8 cellular contexts compared by ENCODE assay signal in the genomic region with DNA sequence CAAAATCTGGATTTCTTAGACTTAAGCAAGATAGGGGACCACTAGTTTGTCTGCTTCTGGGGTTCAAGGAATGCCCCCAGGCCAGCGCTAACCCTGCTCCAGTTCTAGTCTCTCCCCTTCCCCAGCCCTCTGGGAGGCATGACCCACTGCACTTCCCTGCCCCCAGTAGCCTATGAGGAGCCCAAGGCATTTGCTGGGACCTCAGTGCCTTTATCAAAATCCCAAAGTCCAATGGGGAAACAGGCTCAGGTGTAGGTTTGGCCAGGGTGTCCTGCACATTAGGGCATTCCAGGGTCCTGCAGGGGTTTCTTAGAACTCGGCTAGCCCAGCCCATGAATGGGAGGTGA. TPM values are rescaled to one million over a fixed set of nuclear protein-coding genes. Genes with fewer than 3 reads are reported as not detected.
DNase-seq lines count a peak whose midpoint lies in the region; ATAC-seq and TF ChIP-seq lines count a peak whose summit lies in the region.

No MANE protein-coding gene starts in this region.

- peak overlapping the region; percentile 38 for H3K18ac ChIP-seq in neuronal stem cell (ENCODE audit: low read length)

- CTCF ChIA-PET in PC-3 (lab: Charles Lee): no interaction called here

- H2BK5ac ChIP-seq in neuronal stem cell (ENCODE audit: low read length): no peak overlapping the region

- H2BK12ac ChIP-seq in neuronal stem cell (ENCODE audit: low read length): no peak overlapping the region

- H3K79me2 ChIP-seq in PC-3 (ENCODE audit: low read length): peaks cover 58% of the 10 kb centered on the region
- H3K79me2 ChIP-seq in MM.1S (ENCODE audit: low read length): no peaks in the 10 kb centered on the region

- H3K27me3 ChIP-seq in PC-3 (ENCODE audit: low read length) (no peaks in the 10 kb centered on the region), endodermal cell (ENCODE audit: control insufficient read depth, insufficient read depth, low read length, poor library complexity, severe bottlenecking) (no peaks in the 10 kb centered on the region), neuronal stem cell (ENCODE audit: control insufficient read depth in 3 of 3, insufficient read depth in 3 of 3, low read depth in 1 of 3, low read length in 3 of 3) (peaks cover 0 to 23% (median 18%) of the 10 kb centered on the region in 3 experiments), MM.1S (replicated peaks; ENCODE audit: insufficient read depth, low read length) (no peaks in the 10 kb centered on the region)

- TF ChIP-seq CTCF in CD14-positive monocyte (IDR thresholded peaks at IDR 0.05): no peak
- no peak for TF ChIP-seq CTCF in PC-3 (conservative IDR thresholded peaks at IDR 0.05; ENCODE audit: low read depth, low read length)
- no peak for TF ChIP-seq CTCF in endodermal cell (conservative IDR thresholded peaks at IDR 0.05)
- TF ChIP-seq CTCF in MM.1S (IDR thresholded peaks at IDR 0.05; ENCODE audit: low read length): no peak

- peak overlapping the region; percentile 83 for H2AK5ac ChIP-seq in neuronal stem cell (ENCODE audit: low read depth, low read length)

- intact Hi-C loops in CD14-positive monocyte (cut with micrococcal nuclease): loop anchor here (5.0 to 10.0 kb wide), 4 partner anchors 32 to 78 kb away; partner anchors contain the start of gene NSMCE1 (in 1 of the 2)
- intact Hi-C loops in PC-3 (cut with micrococcal nuclease): loop anchor here (5.0 to 10.0 kb wide), 3 partner anchors 50 to 78 kb away; partner anchors contain the start of gene NSMCE1

- POLR2A ChIA-PET in PC-3 (lab: Charles Lee; ENCODE audit: unreplicated experiment): interaction anchor here (0.7 kb wide), 1 partner anchor 78 kb away, joined by 4 read pairs; no protein-coding TSS in a partner anchor

- peaks cover 7% of the 10 kb centered on the region for H3F3A ChIP-seq in PC-3 (ENCODE audit: low read length, unreplicated experiment)
- no peaks in the 10 kb centered on the region for H3F3A ChIP-seq in MM.1S (ENCODE audit: insufficient read depth, low read length)

- H2BK15ac ChIP-seq in neuronal stem cell (ENCODE audit: low read length): peak overlapping the region; percentile 37

- peak overlapping the region; percentile 71 to 98 (median 96) for H3K27ac Mint-ChIP-seq in CD14-positive monocyte
- no peak overlapping the region for H3K27ac Mint-ChIP-seq in endodermal cell

- H4K20me1 ChIP-seq in PC-3 (ENCODE audit: low read length): no peaks in the 10 kb centered on the region
- no peaks in the 10 kb centered on the region for H4K20me1 ChIP-seq in MM.1S (ENCODE audit: insufficient read depth, low read length)

- ATAC-seq in PC-3 (no peak), HG03460 (IDR thresholded peaks at IDR 0.05; ENCODE audit: unreplicated experiment) (no peak)

- WGBS in endodermal cell (ENCODE audit: insufficient coverage in 1 of 2, insufficient read length in 1 of 2), 2 experiments: 71 to 81% methylated on average over 1 to 2 of the region's 2 CpGs
- WGBS in neuronal stem cell (ENCODE audit: extremely low coverage in 2 of 2, insufficient read length in 2 of 2, insufficient replicate concordance in 1 of 2), 2 donors: no CpG with 5 or more reads among the region's 2 CpGs

- H3K23ac ChIP-seq in neuronal stem cell (ENCODE audit: low read depth, low read length, poor library complexity): no peak overlapping the region

- H3K4me3 Mint-ChIP-seq in CD14-positive monocyte: peak overlapping the region; percentile 88 to 97
- H3K4me3 Mint-ChIP-seq in endodermal cell: peak overlapping the region; percentile 81

- H3K4ac ChIP-seq in neuronal stem cell (ENCODE audit: low read length): no peak overlapping the region

- no peak overlapping the region for H2AFZ ChIP-seq in PC-3 (ENCODE audit: low read length)
- H2AFZ ChIP-seq in neuronal stem cell (ENCODE audit: low read length): no peak overlapping the region
- H2AFZ ChIP-seq in MM.1S (ENCODE audit: low read length): no peak overlapping the region

- H3K36me3 Mint-ChIP-seq in CD14-positive monocyte (peaks cover 7 to 17% of the 10 kb centered on the region in 2 donors), endodermal cell (ENCODE audit: low read depth) (no peaks in the 10 kb centered on the region)

- no peaks in the 10 kb centered on the region for H3K9me3 ChIP-seq in PC-3 (ENCODE audit: low read length)
- H3K9me3 ChIP-seq in endodermal cell (ENCODE audit: control insufficient read depth, low read length): no peaks in the 10 kb centered on the region
- no peaks in the 10 kb centered on the region for H3K9me3 ChIP-seq in neuronal stem cell (replicated peaks in 1 of 2; ENCODE audit: control insufficient read depth in 2 of 2, insufficient read depth in 1 of 2, low read depth in 1 of 2, low read length in 2 of 2)
- no peaks in the 10 kb centered on the region for H3K9me3 ChIP-seq in MM.1S (replicated peaks; ENCODE audit: insufficient read depth, low read length)

- H3K9me2 ChIP-seq in PC-3 (replicated peaks; ENCODE audit: low read length) (no peaks in the 10 kb centered on the region), MM.1S (replicated peaks; ENCODE audit: insufficient read depth, low read length) (no peaks in the 10 kb centered on the region)

- peak overlapping the region; percentile 98 for H3K27ac ChIP-seq in PC-3 (ENCODE audit: low read length)
- no peak overlapping the region for H3K27ac ChIP-seq in endodermal cell (ENCODE audit: low read depth, low read length)
- H3K27ac ChIP-seq in neuronal stem cell (replicated peaks; ENCODE audit: low read length): no peak overlapping the region
- H3K27ac ChIP-seq in MM.1S (ENCODE audit: low read length): no peak overlapping the region

- peaks cover 36% of the 10 kb centered on the region for H3K4me1 ChIP-seq in PC-3 (ENCODE audit: insufficient read depth, low read length)
- H3K4me1 ChIP-seq in endodermal cell (ENCODE audit: control insufficient read depth, insufficient read depth, low read length): no peaks in the 10 kb centered on the region
- peaks cover 4 to 5% of the 10 kb centered on the region in 2 donors for H3K4me1 ChIP-seq in neuronal stem cell (ENCODE audit: control insufficient read depth in 2 of 2, insufficient read depth in 1 of 2, low read depth in 1 of 2, low read length in 2 of 2)
- H3K4me1 ChIP-seq in MM.1S (ENCODE audit: low read length): no peaks in the 10 kb centered on the region

- H3K27me3 Mint-ChIP-seq in CD14-positive monocyte (ENCODE audit: low read depth in 3 of 3) (peaks cover 0 to 4% (median 3%) of the 10 kb centered on the region in 3 donors), endodermal cell (ENCODE audit: insufficient read depth) (peaks cover 11% of the 10 kb centered on the region)

- DNase-seq in CD14-positive monocyte (ENCODE audit: low spot score) (no peak), PC-3 (no peak), endodermal cell (no peak), neuronal stem cell (ENCODE audit: low spot score) (no peak), NCI-H2029 treated with DMSO at 0.1 percent for 48 hours (lab: John Stamatoyannopoulos, UW) (no peak), MM.1S (no peak), HCEC 1CT (no peak)

- H3K4me2 ChIP-seq in PC-3 (ENCODE audit: low read length) (peak overlapping the region; percentile 94), neuronal stem cell (ENCODE audit: insufficient read depth, low read length, poor library complexity, severe bottlenecking) (no peak overlapping the region), MM.1S (ENCODE audit: low read depth, low read length) (no peak overlapping the region)

- H3K4me1 Mint-ChIP-seq in CD14-positive monocyte (peaks cover 63% of the 10 kb centered on the region), endodermal cell (peaks cover 21% of the 10 kb centered on the region)

- H3K36me3 ChIP-seq in PC-3 (ENCODE audit: low read depth, low read length): no peaks in the 10 kb centered on the region
- no peaks in the 10 kb centered on the region for H3K36me3 ChIP-seq in endodermal cell (ENCODE audit: control insufficient read depth, insufficient read depth, low read length)
- no peaks in the 10 kb centered on the region for H3K36me3 ChIP-seq in neuronal stem cell (replicated peaks in 1 of 2; ENCODE audit: control insufficient read depth in 2 of 2, insufficient read depth in 2 of 2, low read length in 2 of 2)
- no peaks in the 10 kb centered on the region for H3K36me3 ChIP-seq in MM.1S (replicated peaks; ENCODE audit: insufficient read depth, low read length)

- peaks cover 2% of the 10 kb centered on the region for H3K79me1 ChIP-seq in neuronal stem cell (ENCODE audit: low read depth, low read length)

- H3K14ac ChIP-seq in neuronal stem cell (ENCODE audit: low read length): peak overlapping the region; percentile 31

- H4K91ac ChIP-seq in neuronal stem cell (ENCODE audit: low read depth, low read length, poor library complexity): no peak overlapping the region

- H2BK120ac ChIP-seq in neuronal stem cell (ENCODE audit: low read depth, low read length): no peak overlapping the region

- no TSS peak for BruUV-seq in PC-3 (replicated peaks; lab: Mats Ljungman, UMichigan)

- no peak overlapping the region for H4K8ac ChIP-seq in neuronal stem cell (ENCODE audit: low read depth, low read length)

- H3K9me3 Mint-ChIP-seq in CD14-positive monocyte (peaks cover 0 to 2% (median 2%) of the 10 kb centered on the region in 7 donors), endodermal cell (no peaks in the 10 kb centered on the region)

- H3K9ac ChIP-seq in PC-3 (ENCODE audit: low read length): peak overlapping the region; percentile 100
- H3K9ac ChIP-seq in endodermal cell (ENCODE audit: extremely low read depth, low read length, poor library complexity, severe bottlenecking): no peak overlapping the region
- H3K9ac ChIP-seq in neuronal stem cell (ENCODE audit: low read depth, low read length, poor library complexity): peak overlapping the region; percentile 4
- H3K9ac ChIP-seq in MM.1S (ENCODE audit: low read length): no peak overlapping the region

- H3K4me3 ChIP-seq in PC-3 (ENCODE audit: low read length) (peak overlapping the region; percentile 93), endodermal cell (ENCODE audit: low read length) (peak overlapping the region; percentile 35), neuronal stem cell (ENCODE audit: low read length in 2 of 2) (no peak overlapping the region), MM.1S (ENCODE audit: low read length) (no peak overlapping the region)

RNA-seq across cellular contexts. Expression of gene IL4R, which starts 1.2 kb away (rescaled TPM):
- polyA plus RNA-seq in CD14-positive monocyte: 10 to 100 TPM; 25.1 to 35.6 TPM
- 25.1 and 32.1 TPM in 2 replicates for total RNA-seq in PC-3 (2014; rRNA removed)
- 10 to 100 TPM; 30.6 to 31.6 TPM for total RNA-seq in endodermal cell
- 8.0 TPM for polyA plus RNA-seq in endodermal cell (2013, experiment 1 of 2)
- polyA plus RNA-seq in endodermal cell (2013, experiment 2 of 2): 7.6 TPM
- polyA plus RNA-seq in neuronal stem cell (2013, experiment 1 of 2): 9.3 TPM
- 9.2 TPM for polyA plus RNA-seq in neuronal stem cell (2013, experiment 2 of 2)

RNA-seq across cellular contexts. Expression of gene NSMCE1, which starts 46.4 kb away (rescaled TPM):
- 10 to 100 TPM; 82.6 to 85.2 TPM for polyA plus RNA-seq in CD14-positive monocyte
- total RNA-seq in PC-3 (2014; rRNA removed) (25.9 and 32.5 TPM in 2 replicates), endodermal cell (10 to 100 TPM; 22.3 to 22.4 TPM)
- 51.9 TPM for polyA plus RNA-seq in endodermal cell (2013, experiment 1 of 2)
- 43.8 TPM for polyA plus RNA-seq in endodermal cell (2013, experiment 2 of 2)
- polyA plus RNA-seq in neuronal stem cell (2013, experiment 1 of 2): 54.4 TPM
- 52.8 TPM for polyA plus RNA-seq in neuronal stem cell (2013, experiment 2 of 2)

Comparison
In these comparisons a context has a peak if more than half of its experiments do, and no peak if none do; other contexts are left out.
1. H3K4me3 ChIP-seq: peak in PC-3 (single experiment) and endodermal cell (single experiment); none in neuronal stem cell (0 of 2) and MM.1S (single experiment).
2. H3K9ac ChIP-seq: peak in PC-3 (single experiment) and neuronal stem cell (single experiment); none in endodermal cell (single experiment) and MM.1S (single experiment).